Comparison of ENCODE assay signal across 8 cellular contexts in the genomic region with DNA sequence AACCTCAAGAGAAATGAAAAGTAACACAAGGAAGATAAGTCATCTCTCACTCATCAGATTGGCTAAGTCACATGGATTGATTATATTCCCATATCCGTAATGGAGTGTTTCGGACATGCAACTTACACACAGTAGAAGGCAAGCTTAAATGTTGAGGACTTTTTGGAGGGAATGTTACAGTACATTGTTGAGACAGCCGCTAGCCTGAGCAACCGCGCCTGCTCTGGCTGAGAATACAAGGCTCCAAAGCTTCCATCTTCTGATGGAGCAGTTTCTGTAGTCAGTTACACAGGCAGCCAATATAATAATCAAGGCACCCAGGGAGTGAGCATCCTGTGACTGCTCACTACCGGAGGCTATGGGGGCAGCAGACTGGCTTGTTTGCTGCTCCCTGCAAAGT. TPM values are rescaled to one million over a fixed set of nuclear protein-coding genes. Genes with fewer than 3 reads are reported as not detected.
DNase-seq lines count a peak whose midpoint lies in the region; ATAC-seq lines count a peak whose summit lies in the region.

No MANE protein-coding gene starts in this region.

- no peaks in the 10 kb centered on the region for H3K27me3 ChIP-seq in skeletal muscle tissue (ENCODE audit: control insufficient read depth in 3 of 3, insufficient read depth in 3 of 3, low read length in 3 of 3)

- intact Hi-C loops in left colon (cut with DNase I, micrococcal nuclease), result no loop called here

- no peak for ATAC-seq in left colon

- in situ Hi-C loops in SK-MEL-5 (cut with HindIII; ENCODE audit: low pct_unique_long_range_greater_than_20kb, low sequenced_read_pairs), result no loop called here

- H3K9me3 ChIP-seq in skeletal muscle tissue (ENCODE audit: control insufficient read depth in 3 of 3, low read length in 3 of 3), result no peaks in the 10 kb centered on the region

- peak; percentile 13 for DNase-seq in DMS 273 (lab: John Stamatoyannopoulos, UW; ENCODE audit: unreplicated experiment)
- DNase-seq in DMS 273 treated with DMSO at 0.1 percent for 48 hours (lab: John Stamatoyannopoulos, UW), result no peak
- peak; percentile 70 for DNase-seq in SK-MEL-5 (ENCODE audit: low read depth, low spot score)
- peak; percentile 37 for DNase-seq in fibroblast of peridontal ligament (ENCODE audit: extremely low read depth)
- DNase-seq in left colon, result no peak
- DNase-seq in stimulated activated CD4-positive, alpha-beta T cell treated with anti-CD3 and anti-CD28 coated beads, Interleukin-4, amount 100 ng/mL, for 24 hours, result no peak
- DNase-seq in NCI-H2227 (lab: John Stamatoyannopoulos, UW; ENCODE audit: unreplicated experiment), result no peak

- no peaks in the 10 kb centered on the region for H3K36me3 ChIP-seq in skeletal muscle tissue (ENCODE audit: control insufficient read depth in 3 of 3, insufficient read depth in 3 of 3, low read length in 3 of 3)

- peak overlapping the region; percentile 91 for H3K27ac ChIP-seq in skeletal muscle tissue (ENCODE audit: low read depth, low read length)

- H3K4me3 ChIP-seq in skeletal muscle tissue (ENCODE audit: low read length in 3 of 3), result peak overlapping the region; percentile 80 to 92 (median 92)

- peaks cover 14 to 15% (median 15%) of the 10 kb centered on the region in 3 donors for H3K4me1 ChIP-seq in skeletal muscle tissue (ENCODE audit: control insufficient read depth in 3 of 3, insufficient read depth in 3 of 3, low read length in 3 of 3)

- peak overlapping the region in 1 of 3 donors; percentile 78 for H3K9ac ChIP-seq in skeletal muscle tissue (ENCODE audit: low read depth in 1 of 3, low read length in 3 of 3)

RNA-seq across cellular contexts. Expression of a gene that starts 1.0 kb away (rescaled TPM):
- 52.5 and 57.1 TPM in 2 replicates for total RNA-seq in SK-MEL-5 (2014; rRNA removed; shearing (Covaris generic))
- 81.2 and 83.3 TPM in 2 replicates for polyA plus RNA-seq in SK-MEL-5 (2015; cell fraction: cytosol; rRNA removed)
- polyA plus RNA-seq in SK-MEL-5 (2015; cell fraction: nucleus; rRNA removed), result 19.4 and 22.2 TPM in 2 replicates
- total RNA-seq in skeletal muscle tissue (29.2 TPM), left colon (100 to 1,000 TPM; 115 to 128 TPM)

RNA-seq across cellular contexts. Expression of a gene that starts 40.3 kb away (rescaled TPM):
- total RNA-seq in SK-MEL-5 (2014; rRNA removed; shearing (Covaris generic)), result 22.6 and 26.7 TPM in 2 replicates
- 11.5 and 15.2 TPM in 2 replicates for polyA plus RNA-seq in SK-MEL-5 (2015; cell fraction: cytosol; rRNA removed)
- polyA plus RNA-seq in SK-MEL-5 (2015; cell fraction: nucleus; rRNA removed), result 65.1 and 73.3 TPM in 2 replicates
- total RNA-seq in skeletal muscle tissue (14.6 TPM), left colon (10 to 100 TPM; 12.6 to 14.8 TPM)

Comparison
In these comparisons a context has a peak if more than half of its experiments do, and no peak if none do; other contexts are left out.
1. DNase-seq: peak in DMS 273 (single experiment), SK-MEL-5 (single experiment) and fibroblast of peridontal ligament (single experiment); none in DMS 273 treated with DMSO at 0.1 percent for 48 hours (single experiment), left colon (0 of 2), stimulated activated CD4-positive, alpha-beta T cell treated with anti-CD3 and anti-CD28 coated beads, Interleukin-4, amount 100 ng/mL, for 24 hours (single experiment) and NCI-H2227 (single experiment).